ENCODE assay signal across 8 cellular contexts in the genomic region with DNA sequence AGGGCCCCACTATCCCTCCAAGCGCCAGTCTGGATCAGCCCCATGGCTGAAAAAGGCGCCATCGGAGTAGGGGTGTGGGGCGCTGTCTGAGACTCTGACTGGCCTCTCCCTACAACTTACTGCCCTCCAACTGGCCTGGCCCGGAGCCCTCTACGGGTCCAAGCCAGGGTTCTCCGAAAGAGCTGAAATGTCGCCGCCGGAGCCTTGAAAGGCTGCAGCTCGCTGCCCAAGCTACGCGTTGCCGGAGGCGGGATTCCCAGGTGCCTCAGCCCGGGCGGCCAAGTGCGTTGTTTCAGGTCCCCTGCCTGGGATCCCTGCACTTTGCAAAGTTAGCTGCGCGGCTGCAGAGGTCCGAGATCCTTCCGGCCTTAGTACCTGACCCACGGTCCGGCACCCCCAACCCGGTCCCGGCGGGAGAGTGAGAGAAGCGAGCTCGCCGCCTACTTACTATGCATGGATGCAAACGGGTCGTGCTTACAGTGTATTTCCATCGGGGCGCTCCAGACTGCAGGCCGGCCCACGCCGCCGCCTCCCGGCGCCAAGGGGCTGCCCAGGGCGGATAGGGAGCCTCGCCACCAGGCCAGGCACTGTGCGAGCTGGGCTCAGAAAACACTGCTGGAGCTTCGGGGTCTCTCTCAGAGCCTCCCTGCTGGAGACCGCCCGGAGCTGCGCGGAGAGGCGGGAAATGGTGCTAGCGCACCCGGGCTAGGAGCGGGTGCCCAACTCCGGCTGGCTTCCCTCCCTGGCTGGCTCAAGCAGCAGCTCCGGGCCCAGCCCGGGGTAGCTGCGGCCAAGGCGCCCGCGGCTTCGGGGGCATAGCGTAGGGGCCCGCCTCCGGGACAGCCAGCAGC. TPM values are rescaled to one million over a fixed set of nuclear protein-coding genes. Genes with fewer than 3 reads are reported as not detected.
DNase-seq lines count a peak whose midpoint lies in the region; ATAC-seq and TF ChIP-seq lines count a peak whose summit lies in the region.

No MANE protein-coding gene starts in this region.

- H3K27ac ChIP-seq in OCI-LY7 (ENCODE audit: low read depth, low read length, poor library complexity, severe bottlenecking) (no peak overlapping the region), hepatocyte (no peak overlapping the region), thymus (ENCODE audit: low read depth) (no peak overlapping the region), sigmoid colon (no peak overlapping the region)

- peaks cover 61% of the 10 kb centered on the region for H3K27me3 Mint-ChIP-seq in activated naive CD4-positive, alpha-beta T cell treated with anti-CD3 and anti-CD28 coated beads, Interleukin-2, amount 50 U/mL, for 24 hours

- BruUV-seq in OCI-LY7 (replicated peaks; lab: Mats Ljungman, UMichigan): no TSS peak

- TF ChIP-seq CTCF in OCI-LY7 (conservative IDR thresholded peaks at IDR 0.05; ENCODE audit: low read length): 0 out of 2 replicates have a peak, but pooled peaks have one; percentile 15
- no peak for TF ChIP-seq CTCF in hepatocyte (IDR thresholded peaks at IDR 0.05; ENCODE audit: poor library complexity)
- TF ChIP-seq CTCF in sigmoid colon (IDR thresholded peaks at IDR 0.05): no peak

- H3K4me3 ChIP-seq in OCI-LY7 (ENCODE audit: low read depth, low read length, poor library complexity, severe bottlenecking): peak overlapping the region; percentile 88
- no peak overlapping the region for H3K4me3 ChIP-seq in hepatocyte
- peak overlapping the region; percentile 15 for H3K4me3 ChIP-seq in thymus (ENCODE audit: low read length)
- H3K4me3 ChIP-seq in sigmoid colon: peak overlapping the region in 1 of 4 donors; percentile 37

- TF ChIP-seq POLR2A in sigmoid colon (IDR thresholded peaks at IDR 0.05): no peak

- no peak for ATAC-seq in HG02840 (IDR thresholded peaks at IDR 0.05; ENCODE audit: low FRiP score, unreplicated experiment)

- TF ChIP-seq EP300 in sigmoid colon (IDR thresholded peaks at IDR 0.05): no peak

- POLR2A ChIA-PET in OCI-LY7 (lab: Charles Lee): interaction anchor here (0.5 to 2.9 kb wide), 4 partner anchors 22 to 311 kb away, joined by 3 to 11 read pairs (median 4); no protein-coding TSS in a partner anchor

- DNase-seq in activated naive CD4-positive, alpha-beta T cell treated with anti-CD3 and anti-CD28 coated beads, Interleukin-2, amount 50 U/mL, for 16 hours: no peak
- DNase-seq in OCI-LY7 (ENCODE audit: low spot score) (peak; percentile 47), hepatocyte (ENCODE audit: low spot score) (no peak), GM19240 (ENCODE audit: insufficient read length, low spot score) (no peak), sigmoid colon (no peak)

- H3K27me3 ChIP-seq in hepatocyte: peaks cover 97% of the 10 kb centered on the region
- peaks cover 82% of the 10 kb centered on the region for H3K27me3 ChIP-seq in thymus (ENCODE audit: control insufficient read depth, insufficient read depth)
- peaks cover 71 to 97% (median 82%) of the 10 kb centered on the region in 3 donors for H3K27me3 ChIP-seq in sigmoid colon

- H3K79me2 ChIP-seq in OCI-LY7 (ENCODE audit: insufficient read depth, low read depth, low read length): peaks cover 97% of the 10 kb centered on the region
- H3K79me2 ChIP-seq in hepatocyte: no peaks in the 10 kb centered on the region

- peaks cover 77% of the 10 kb centered on the region for H3K36me3 ChIP-seq in OCI-LY7 (ENCODE audit: insufficient read depth, low read length)
- no peaks in the 10 kb centered on the region for H3K36me3 ChIP-seq in hepatocyte (replicated peaks; ENCODE audit: insufficient read depth, low read depth)
- no peaks in the 10 kb centered on the region for H3K36me3 ChIP-seq in thymus (ENCODE audit: control insufficient read depth, insufficient read depth)
- no peaks in the 10 kb centered on the region for H3K36me3 ChIP-seq in sigmoid colon

- H3K4me2 ChIP-seq in OCI-LY7 (ENCODE audit: low read length) (peak overlapping the region; percentile 98), hepatocyte (peak overlapping the region; percentile 81)

- H3K9me2 ChIP-seq in OCI-LY7 (ENCODE audit: insufficient read depth, low read length) (no peaks in the 10 kb centered on the region), hepatocyte (replicated peaks; ENCODE audit: insufficient read depth) (no peaks in the 10 kb centered on the region)

- H2AFZ ChIP-seq in OCI-LY7 (ENCODE audit: low read length): no peak overlapping the region
- H2AFZ ChIP-seq in hepatocyte: no peak overlapping the region

- peaks cover 3% of the 10 kb centered on the region for H3K36me3 Mint-ChIP-seq in activated naive CD4-positive, alpha-beta T cell treated with anti-CD3 and anti-CD28 coated beads, Interleukin-2, amount 50 U/mL, for 24 hours

- H3K4me1 ChIP-seq in OCI-LY7 (ENCODE audit: insufficient read depth, low read length, poor library complexity, severe bottlenecking) (peaks cover 91% of the 10 kb centered on the region), hepatocyte (ENCODE audit: insufficient read depth) (peaks cover 13% of the 10 kb centered on the region), thymus (ENCODE audit: control insufficient read depth, insufficient read depth, low read length) (peaks cover 18% of the 10 kb centered on the region), sigmoid colon (peaks cover 0 to 50% (median 47%) of the 10 kb centered on the region in 4 donors)

- WGBS in hepatocyte (ENCODE audit: low lambda C conversion rate, missing lambda C conversion rate): 3% methylated on average over 63 of the region's 63 CpGs
- 6% methylated on average over 63 of the region's 63 CpGs for WGBS in thymus
- 3 to 13% methylated on average over 63 of the region's 63 CpGs for WGBS in sigmoid colon, 2 donors

- intact Hi-C loops in OCI-LY7 (cut with micrococcal nuclease; ENCODE audit: unreplicated experiment): no loop called here
- intact Hi-C loops in sigmoid colon (cut with DNase I): no loop called here

- CTCF ChIA-PET in OCI-LY7 (lab: Charles Lee; ENCODE audit: unreplicated experiment): interaction anchor here (0.6 kb wide), 1 partner anchor 38 kb away, joined by 3 read pairs; no protein-coding TSS in a partner anchor

- no peak overlapping the region for H3K27ac Mint-ChIP-seq in activated naive CD4-positive, alpha-beta T cell treated with anti-CD3 and anti-CD28 coated beads, Interleukin-2, amount 50 U/mL, for 24 hours

- peak overlapping the region; percentile 85 for H3K4me3 Mint-ChIP-seq in activated naive CD4-positive, alpha-beta T cell treated with anti-CD3 and anti-CD28 coated beads, Interleukin-2, amount 50 U/mL, for 24 hours

- H4K20me1 ChIP-seq in OCI-LY7 (ENCODE audit: insufficient read depth, low read length) (peaks cover 51% of the 10 kb centered on the region), hepatocyte (ENCODE audit: insufficient read depth, poor library complexity, severe bottlenecking) (no peaks in the 10 kb centered on the region)

- H3K9me3 Mint-ChIP-seq in activated naive CD4-positive, alpha-beta T cell treated with anti-CD3 and anti-CD28 coated beads, Interleukin-2, amount 50 U/mL, for 24 hours: no peaks in the 10 kb centered on the region

- peaks cover 44% of the 10 kb centered on the region for H3K4me1 Mint-ChIP-seq in activated naive CD4-positive, alpha-beta T cell treated with anti-CD3 and anti-CD28 coated beads, Interleukin-2, amount 50 U/mL, for 24 hours

- H3K9me3 ChIP-seq in OCI-LY7 (ENCODE audit: low read length) (no peaks in the 10 kb centered on the region), hepatocyte (ENCODE audit: low read depth) (no peaks in the 10 kb centered on the region), thymus (ENCODE audit: control insufficient read depth) (peaks cover 8% of the 10 kb centered on the region), sigmoid colon (no peaks in the 10 kb centered on the region)

RNA-seq across cellular contexts. Expression of gene PAX5, which starts 7.8 kb away (rescaled TPM):
- 50.4 and 62.5 TPM in 2 replicates for total RNA-seq in OCI-LY7 (2014; rRNA removed; shearing (Covaris generic))
- 141 and 148 TPM in 2 replicates for total RNA-seq in OCI-LY7 (2022)
- total RNA-seq in hepatocyte: not detected in 2 replicates
- not detected in 2 replicates for polyA plus RNA-seq in hepatocyte
- 1.6 TPM for polyA plus RNA-seq in thymus
- not detected for total RNA-seq in sigmoid colon
- 10 to 100 TPM in 1 of 3 donors, under 1 TPM in 2; under 0.01 to 20.1 (median 0.23) TPM for polyA plus RNA-seq in sigmoid colon

Comparison
In these comparisons a context has a peak if more than half of its experiments do, and no peak if none do; other contexts are left out.
1. RNA of gene PAX5, which starts 7.8 kb away (total RNA-seq): 50.4 to 148 TPM in OCI-LY7; not detected in hepatocyte and not detected in sigmoid colon; every median in the first group is over 10 times any median in the second.